In the genomic region with DNA sequence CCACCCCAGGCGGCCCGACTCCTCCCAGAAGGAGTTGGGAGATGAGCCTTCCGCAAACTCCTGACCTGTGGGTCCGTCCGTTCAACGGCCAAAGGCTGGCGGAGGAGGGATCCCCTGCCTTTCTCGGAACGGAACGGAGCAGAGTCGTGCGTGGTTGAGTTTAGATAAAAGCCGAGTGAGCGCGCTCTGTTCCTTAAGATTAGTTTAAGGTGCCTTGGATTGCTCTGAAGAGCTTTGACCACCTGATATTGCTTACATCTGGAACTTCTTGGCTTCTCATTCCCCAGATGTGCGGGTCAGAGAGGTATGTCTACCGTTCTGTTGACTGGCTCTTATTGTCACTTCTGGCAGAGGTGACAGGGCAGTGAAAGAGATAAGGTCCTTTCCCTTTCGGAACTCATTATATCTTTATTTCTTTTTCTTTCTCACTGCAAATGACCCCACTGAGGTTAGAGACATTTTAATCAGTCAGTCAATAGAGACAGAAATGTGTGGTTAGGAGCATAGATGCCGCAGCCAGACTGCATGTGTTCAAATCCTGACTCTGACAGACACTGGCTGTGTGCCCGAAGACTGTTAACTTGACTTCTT, we compare ENCODE assay signal across 8 cellular contexts. TPM values are rescaled to one million over a fixed set of nuclear protein-coding genes. Genes with fewer than 3 reads are reported as not detected.
DNase-seq lines count a peak whose midpoint lies in the region; ATAC-seq and TF ChIP-seq lines count a peak whose summit lies in the region.

A gene with protein sequence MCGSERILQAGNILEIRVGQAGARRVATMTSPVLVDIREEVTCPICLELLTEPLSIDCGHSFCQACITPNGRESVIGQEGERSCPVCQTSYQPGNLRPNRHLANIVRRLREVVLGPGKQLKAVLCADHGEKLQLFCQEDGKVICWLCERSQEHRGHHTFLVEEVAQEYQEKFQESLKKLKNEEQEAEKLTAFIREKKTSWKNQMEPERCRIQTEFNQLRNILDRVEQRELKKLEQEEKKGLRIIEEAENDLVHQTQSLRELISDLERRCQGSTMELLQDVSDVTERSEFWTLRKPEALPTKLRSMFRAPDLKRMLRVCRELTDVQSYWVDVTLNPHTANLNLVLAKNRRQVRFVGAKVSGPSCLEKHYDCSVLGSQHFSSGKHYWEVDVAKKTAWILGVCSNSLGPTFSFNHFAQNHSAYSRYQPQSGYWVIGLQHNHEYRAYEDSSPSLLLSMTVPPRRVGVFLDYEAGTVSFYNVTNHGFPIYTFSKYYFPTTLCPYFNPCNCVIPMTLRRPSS (plus strand): TSS at position 27 of the 591 bp plus-strand sequence. CDS start 261 bp downstream, at position 288.

- no peaks in the 10 kb centered on the region for H3K27me3 Mint-ChIP-seq in activated naive CD4-positive, alpha-beta T cell treated with anti-CD3 and anti-CD28 coated beads for 36 hours (ENCODE audit: low read depth)
- peaks cover 15% of the 10 kb centered on the region for H3K27me3 Mint-ChIP-seq in activated T-helper 17 cell treated with anti-CD3 and anti-CD28 coated beads, Interleukin-2, amount 50 U/mL, for 72 hours
- no peaks in the 10 kb centered on the region for H3K27me3 Mint-ChIP-seq in progenitor cell of endocrine pancreas

- H3K4me2 ChIP-seq in MM.1S (ENCODE audit: low read depth, low read length): no peak within 1 kb of the TSS

- peak within 1 kb of the TSS; percentile 58 for H3K27ac ChIP-seq in left ventricle myocardium inferior (replicated peaks)
- no peak within 1 kb of the TSS for H3K27ac ChIP-seq in MM.1S (ENCODE audit: low read length)

- no peaks in the 10 kb centered on the region for H3K79me2 ChIP-seq in MM.1S (ENCODE audit: low read length)

- CTCF ChIA-PET in activated naive CD4-positive, alpha-beta T cell treated with anti-CD3 and anti-CD28 coated beads for 36 hours (lab: Charles Lee): interaction anchor here (1.0 kb wide), 1 partner anchor 17 kb away, joined by 3 read pairs; no protein-coding TSS in a partner anchor

- H3K9me3 Mint-ChIP-seq in activated naive CD4-positive, alpha-beta T cell treated with anti-CD3 and anti-CD28 coated beads for 36 hours: no peaks in the 10 kb centered on the region
- H3K9me3 Mint-ChIP-seq in activated T-helper 17 cell treated with anti-CD3 and anti-CD28 coated beads, Interleukin-2, amount 50 U/mL, for 72 hours: no peaks in the 10 kb centered on the region
- H3K9me3 Mint-ChIP-seq in progenitor cell of endocrine pancreas (ENCODE audit: low read depth): no peaks in the 10 kb centered on the region

- no peak within 1 kb of the TSS for H3K9ac ChIP-seq in MM.1S (ENCODE audit: low read length)

- no peak within 1 kb of the TSS for H3K27ac Mint-ChIP-seq in activated naive CD4-positive, alpha-beta T cell treated with anti-CD3 and anti-CD28 coated beads for 36 hours
- no peak within 1 kb of the TSS for H3K27ac Mint-ChIP-seq in activated T-helper 17 cell treated with anti-CD3 and anti-CD28 coated beads, Interleukin-2, amount 50 U/mL, for 72 hours
- H3K27ac Mint-ChIP-seq in progenitor cell of endocrine pancreas: peak within 1 kb of the TSS; percentile 86

- peak; percentile 51 for ATAC-seq in HG03159 (IDR thresholded peaks at IDR 0.05; ENCODE audit: unreplicated experiment)
- peak; percentile 34 for ATAC-seq in activated T-helper 17 cell treated with anti-CD3 and anti-CD28 coated beads, Interleukin-2, amount 50 U/mL, for 72 hours (replicated peaks)

- no peaks in the 10 kb centered on the region for H3K36me3 Mint-ChIP-seq in activated naive CD4-positive, alpha-beta T cell treated with anti-CD3 and anti-CD28 coated beads for 36 hours (ENCODE audit: low read depth)
- no peaks in the 10 kb centered on the region for H3K36me3 Mint-ChIP-seq in activated T-helper 17 cell treated with anti-CD3 and anti-CD28 coated beads, Interleukin-2, amount 50 U/mL, for 72 hours (ENCODE audit: low read depth)
- no peaks in the 10 kb centered on the region for H3K36me3 Mint-ChIP-seq in progenitor cell of endocrine pancreas (ENCODE audit: insufficient read depth)

- H3K4me3 Mint-ChIP-seq in activated naive CD4-positive, alpha-beta T cell treated with anti-CD3 and anti-CD28 coated beads for 36 hours: peak within 1 kb of the TSS; percentile 79
- peak within 1 kb of the TSS; percentile 66 for H3K4me3 Mint-ChIP-seq in activated T-helper 17 cell treated with anti-CD3 and anti-CD28 coated beads, Interleukin-2, amount 50 U/mL, for 72 hours
- peak within 1 kb of the TSS; percentile 84 for H3K4me3 Mint-ChIP-seq in progenitor cell of endocrine pancreas (ENCODE audit: low read depth)

- H3K4me3 ChIP-seq in left ventricle myocardium inferior: peak within 1 kb of the TSS; percentile 68
- no peak within 1 kb of the TSS for H3K4me3 ChIP-seq in MM.1S (ENCODE audit: low read length)

- H3K4me1 Mint-ChIP-seq in activated naive CD4-positive, alpha-beta T cell treated with anti-CD3 and anti-CD28 coated beads for 36 hours (ENCODE audit: low read depth): peaks cover 6% of the 10 kb centered on the region
- peaks cover 6% of the 10 kb centered on the region for H3K4me1 Mint-ChIP-seq in activated T-helper 17 cell treated with anti-CD3 and anti-CD28 coated beads, Interleukin-2, amount 50 U/mL, for 72 hours
- H3K4me1 Mint-ChIP-seq in progenitor cell of endocrine pancreas (ENCODE audit: low read depth): peaks cover 8% of the 10 kb centered on the region

- peaks cover 29% of the 10 kb centered on the region for H3K4me1 ChIP-seq in left ventricle myocardium inferior
- no peaks in the 10 kb centered on the region for H3K4me1 ChIP-seq in MM.1S (ENCODE audit: low read length)

- H3K9me3 ChIP-seq in left ventricle myocardium inferior (replicated peaks) (no peaks in the 10 kb centered on the region), MM.1S (replicated peaks; ENCODE audit: insufficient read depth, low read length) (no peaks in the 10 kb centered on the region)

- H3K27me3 ChIP-seq in left ventricle myocardium inferior (ENCODE audit: low read depth) (no peaks in the 10 kb centered on the region), MM.1S (replicated peaks; ENCODE audit: insufficient read depth, low read length) (no peaks in the 10 kb centered on the region)

- no peaks in the 10 kb centered on the region for H3K36me3 ChIP-seq in left ventricle myocardium inferior
- no peaks in the 10 kb centered on the region for H3K36me3 ChIP-seq in MM.1S (replicated peaks; ENCODE audit: insufficient read depth, low read length)

- intact Hi-C loops in activated naive CD4-positive, alpha-beta T cell treated with anti-CD3 and anti-CD28 coated beads for 36 hours (cut with micrococcal nuclease): no loop called here
- intact Hi-C loops in left ventricle myocardium inferior (cut with micrococcal nuclease): no loop called here

- H4K20me1 ChIP-seq in MM.1S (ENCODE audit: insufficient read depth, low read length): no peaks in the 10 kb centered on the region

- DNase-seq in activated naive CD4-positive, alpha-beta T cell treated with anti-CD3 and anti-CD28 coated beads for 36 hours: peak; percentile 49
- no peak for DNase-seq in activated naive CD4-positive, alpha-beta T cell (lab: John Stamatoyannopoulos, UW)
- DNase-seq in left ventricle myocardium inferior (peak; percentile 50), progenitor cell of endocrine pancreas (ENCODE audit: low spot score, unreplicated experiment) (peak; percentile 33), MM.1S (no peak), NCI-H1105 (lab: John Stamatoyannopoulos, UW) (no peak)

- H3F3A ChIP-seq in MM.1S (ENCODE audit: insufficient read depth, low read length): no peaks in the 10 kb centered on the region

- no peak within 1 kb of the TSS for H2AFZ ChIP-seq in MM.1S (ENCODE audit: low read length)

- TF ChIP-seq CTCF in left ventricle myocardium inferior (IDR thresholded peaks at IDR 0.05; ENCODE audit: borderline replicate concordance) (no peak), progenitor cell of endocrine pancreas (IDR thresholded peaks at IDR 0.05; ENCODE audit: unreplicated experiment) (no peak), MM.1S (IDR thresholded peaks at IDR 0.05; ENCODE audit: low read length) (no peak)

- no peaks in the 10 kb centered on the region for H3K9me2 ChIP-seq in MM.1S (replicated peaks; ENCODE audit: insufficient read depth, low read length)

RNA-seq across cellular contexts. Expression of the gene that starts here (rescaled TPM):
- total RNA-seq in activated naive CD4-positive, alpha-beta T cell treated with anti-CD3 and anti-CD28 coated beads for 36 hours: 1 to 10 TPM; 2.1 to 2.6 TPM
- under 1 TPM; 0.19 TPM for total RNA-seq in activated T-helper 17 cell treated with anti-CD3 and anti-CD28 coated beads, Interleukin-2, amount 50 U/mL, for 72 hours
- total RNA-seq in left ventricle myocardium inferior: 0.58 TPM
- 5.4 and 5.8 TPM in 2 replicates for total RNA-seq in progenitor cell of endocrine pancreas

Comparison
In these comparisons a context has a peak if more than half of its experiments do, and no peak if none do; other contexts are left out.
1. DNase-seq: peak in activated naive CD4-positive, alpha-beta T cell treated with anti-CD3 and anti-CD28 coated beads for 36 hours (single experiment) and progenitor cell of endocrine pancreas (single experiment); none in activated naive CD4-positive, alpha-beta T cell (0 of 4), MM.1S (single experiment) and NCI-H1105 (single experiment).
2. Peak in ATAC-seq in activated T-helper 17 cell treated with anti-CD3 and anti-CD28 coated beads, Interleukin-2, amount 50 U/mL, for 72 hours; RNA of the gene not detected or under 1 TPM.
3. Peak in DNase-seq, H3K4me3 ChIP-seq and H3K27ac ChIP-seq in left ventricle myocardium inferior; RNA of the gene not detected or under 1 TPM.
4. Peak in every context shown above with its lines, with median percentiles within 50 percentile points of each other: H3K4me3 Mint-ChIP-seq.